ENCODE assay signal across 8 cellular contexts in genomic region chr16:30698816-30699614, GRCh38. TPM values are rescaled to one million over a fixed set of nuclear protein-coding genes. Genes with fewer than 3 reads are reported as not detected.
DNase-seq lines count a peak whose midpoint lies in the region; ATAC-seq and TF ChIP-seq lines count a peak whose summit lies in the region.

Gene SRCAP (plus strand): TSS chr16:30699171. CDS start chr16:30700825, 1,654 bp downstream.

- H3K36me3 Mint-ChIP-seq in T-cell = peaks cover 15% of the 10 kb centered on the region

- H3K79me2 ChIP-seq in parathyroid adenoma = peaks cover 26% of the 10 kb centered on the region

- TF ChIP-seq POLR2A in GM10847 (IDR thresholded peaks at IDR 0.05; ENCODE audit: extremely low read depth, insufficient read length) = peak; percentile 47
- TF ChIP-seq POLR2A in thyroid gland (IDR thresholded peaks at IDR 0.05) = peak in 1 of 2 donors; percentile 65

- H3K4me3 ChIP-seq in adipocyte (ENCODE audit: low read length) (peak within 1 kb of the TSS; percentile 99), cardiac muscle cell (peak within 1 kb of the TSS; percentile 70), parathyroid adenoma (ENCODE audit: low read depth, low read length) (peak within 1 kb of the TSS; percentile 99), thyroid gland (replicated peaks in 1 of 3) (peak within 1 kb of the TSS; percentile 100)

- peak within 1 kb of the TSS; percentile 84 to 97 (median 92) for H3K4me3 Mint-ChIP-seq in T-cell

- DNase-seq in NCI-H1092 treated with DMSO at 0.1 percent for 48 hours (lab: John Stamatoyannopoulos, UW) (peak; percentile 71), T-cell (peak in 26 of 34 experiments; percentile 7 to 83 (median 66)), adipocyte (ENCODE audit: low read depth) (peak; percentile 90), cardiac muscle cell (ENCODE audit: low read depth in 1 of 2, low spot score in 1 of 2) (peak; percentile 82 to 86), thyroid gland (peak; percentile 71 to 81)

- peak within 1 kb of the TSS; percentile 79 for H2AFZ ChIP-seq in parathyroid adenoma

- no peaks in the 10 kb centered on the region for H3K9me3 ChIP-seq in adipocyte (ENCODE audit: control insufficient read depth, low read length)
- H3K9me3 ChIP-seq in cardiac muscle cell (ENCODE audit: low read depth) = no peaks in the 10 kb centered on the region
- H3K9me3 ChIP-seq in parathyroid adenoma (ENCODE audit: control insufficient read depth, low read length) = no peaks in the 10 kb centered on the region
- no peaks in the 10 kb centered on the region for H3K9me3 ChIP-seq in thyroid gland

- POLR2A ChIA-PET in T-cell (lab: Charles Lee) = interaction anchor here in 1 of 2 donors (0.7 kb wide), 1 partner anchor 776 kb away, joined by 3 read pairs; no protein-coding TSS in a partner anchor

- no peaks in the 10 kb centered on the region for H3K27me3 Mint-ChIP-seq in T-cell

- H3K27ac Mint-ChIP-seq in T-cell = peak within 1 kb of the TSS; percentile 100

- intact Hi-C loops in thyroid gland (cut with DNase I) = loop anchor here (5.0 kb wide), 2 partner anchors 37 to 117 kb away; no protein-coding TSS in a partner anchor

- peak within 1 kb of the TSS; percentile 86 for H3K4me2 ChIP-seq in parathyroid adenoma (ENCODE audit: low read length)

- WGBS in thyroid gland, 2 donors = 2% methylated on average over 16 to 29 of the region's 57 CpGs

- H3K36me3 ChIP-seq in adipocyte (ENCODE audit: control insufficient read depth, insufficient read depth, low read length, severe bottlenecking) (peaks cover 32% of the 10 kb centered on the region), cardiac muscle cell (peaks cover 25% of the 10 kb centered on the region), parathyroid adenoma (ENCODE audit: control insufficient read depth, insufficient read depth, low read length) (no peaks in the 10 kb centered on the region), thyroid gland (peaks cover 22 to 34% of the 10 kb centered on the region in 2 donors)

- H3K9me3 Mint-ChIP-seq in T-cell = no peaks in the 10 kb centered on the region

- H3K27ac ChIP-seq in cardiac muscle cell (peak within 1 kb of the TSS; percentile 100), parathyroid adenoma (peak within 1 kb of the TSS; percentile 99), thyroid gland (peak within 1 kb of the TSS; percentile 99)

- no peaks in the 10 kb centered on the region for H3K27me3 ChIP-seq in adipocyte (replicated peaks; ENCODE audit: control insufficient read depth, insufficient read depth, low read length)
- H3K27me3 ChIP-seq in cardiac muscle cell = no peaks in the 10 kb centered on the region
- no peaks in the 10 kb centered on the region for H3K27me3 ChIP-seq in parathyroid adenoma (ENCODE audit: control insufficient read depth, insufficient read depth, low read length)
- H3K27me3 ChIP-seq in thyroid gland = no peaks in the 10 kb centered on the region

- H3K4me1 ChIP-seq in adipocyte (ENCODE audit: control insufficient read depth, insufficient read depth, low read length) = peaks cover 28% of the 10 kb centered on the region
- peaks cover 9% of the 10 kb centered on the region for H3K4me1 ChIP-seq in cardiac muscle cell (ENCODE audit: low read depth)
- H3K4me1 ChIP-seq in parathyroid adenoma = peaks cover 10% of the 10 kb centered on the region
- peaks cover 16 to 20% of the 10 kb centered on the region in 2 donors for H3K4me1 ChIP-seq in thyroid gland

- no peak for TF ChIP-seq CTCF in cardiac muscle cell (IDR thresholded peaks at IDR 0.05; ENCODE audit: low read depth, low read length)
- TF ChIP-seq CTCF in parathyroid adenoma (IDR thresholded peaks at IDR 0.05) = no peak
- TF ChIP-seq CTCF in thyroid gland (IDR thresholded peaks at IDR 0.05) = no peak

- CTCF ChIA-PET in T-cell (lab: Charles Lee) = no interaction called here

- H3K9ac ChIP-seq in adipocyte (ENCODE audit: low read length) (peak within 1 kb of the TSS; percentile 100), parathyroid adenoma (peak within 1 kb of the TSS; percentile 92)

- peak; percentile 23 for ATAC-seq in HG02610 (IDR thresholded peaks at IDR 0.05; ENCODE audit: unreplicated experiment)
- ATAC-seq in T-cell (replicated peaks in 1 of 4) = peak; percentile 28 to 42 (median 34)

- peaks cover 33 to 34% (median 33%) of the 10 kb centered on the region in 3 donors for H3K4me1 Mint-ChIP-seq in T-cell

RNA-seq across cellular contexts. Expression of gene SRCAP, which starts in this region (rescaled TPM):
- total RNA-seq in T-cell (100 to 1,000 TPM in 3 of 5 donors, 10 to 100 TPM in 2; 82.8 to 124 (median 114) TPM), cardiac muscle cell (14.8 and 20.9 TPM in 2 replicates), thyroid gland (10 to 100 TPM; 32.9 to 57.7 (median 50.7) TPM)
- 38.0 and 42.9 TPM in 2 replicates for polyA plus RNA-seq in cardiac muscle cell

Comparison
In these comparisons a context has a peak if more than half of its experiments do, and no peak if none do; other contexts are left out.
1. Peak in every context shown above with its lines: DNase-seq, ATAC-seq, H3K4me3 ChIP-seq and H3K27ac ChIP-seq.